Comparison of ENCODE assay signal across 1 cellular context in the genomic region with DNA sequence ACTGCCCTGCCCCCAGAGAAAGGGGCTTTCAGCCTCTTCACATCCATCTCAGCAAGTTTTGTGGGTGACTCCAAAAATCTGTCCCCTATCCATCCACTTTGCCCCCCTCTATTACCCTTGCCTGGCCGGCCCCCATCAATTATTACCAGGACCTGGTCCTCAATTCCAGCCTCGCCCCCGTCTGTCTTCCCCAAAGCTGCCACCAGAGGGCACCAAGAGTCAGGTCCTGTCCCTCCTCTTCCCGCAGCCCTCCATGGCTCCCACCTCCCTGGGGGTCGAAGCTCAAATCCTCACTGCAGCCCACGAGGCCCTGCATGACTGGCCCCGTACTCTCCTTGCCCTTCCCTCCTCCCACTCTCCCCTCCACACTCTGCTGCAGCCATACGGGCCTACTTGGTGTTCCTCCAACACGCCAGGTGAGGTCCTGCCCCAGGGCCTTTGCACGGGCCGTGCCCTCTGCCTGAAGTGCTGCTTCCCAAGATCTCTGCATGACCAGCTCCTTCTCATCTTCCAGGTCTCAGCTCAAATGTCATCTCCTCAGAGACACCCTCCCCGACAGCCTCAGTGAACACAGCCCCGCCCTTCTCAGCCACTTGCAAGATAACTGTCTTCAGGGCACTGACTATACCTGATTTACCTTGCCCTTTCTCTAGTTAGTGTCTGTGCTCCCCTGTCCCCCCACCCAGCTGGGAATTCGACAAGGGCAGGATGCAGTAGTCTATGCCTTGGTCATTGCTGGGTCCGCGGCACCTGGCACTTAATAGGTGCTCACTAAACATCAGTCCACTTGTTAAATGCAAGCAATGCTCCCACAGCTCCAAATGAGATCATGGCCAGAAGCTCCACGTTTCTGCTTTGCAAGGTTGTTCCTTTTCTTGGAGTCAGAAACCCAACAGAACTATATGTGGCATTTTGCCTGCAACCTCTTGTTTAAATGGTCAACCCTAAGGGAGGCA.
A peak's percentile ranks its signal among the peaks of the same experiment; 100 is the strongest.
TF ChIP-seq lines count a peak whose summit lies in the region.

No MANE protein-coding gene starts in this region.

TF ChIP-seq in HepG2, 621 proteins besides CTCF, POLR2A, EP300 and RAD21 (continued from another document):
- TF ChIP-seq, protein P1, sequence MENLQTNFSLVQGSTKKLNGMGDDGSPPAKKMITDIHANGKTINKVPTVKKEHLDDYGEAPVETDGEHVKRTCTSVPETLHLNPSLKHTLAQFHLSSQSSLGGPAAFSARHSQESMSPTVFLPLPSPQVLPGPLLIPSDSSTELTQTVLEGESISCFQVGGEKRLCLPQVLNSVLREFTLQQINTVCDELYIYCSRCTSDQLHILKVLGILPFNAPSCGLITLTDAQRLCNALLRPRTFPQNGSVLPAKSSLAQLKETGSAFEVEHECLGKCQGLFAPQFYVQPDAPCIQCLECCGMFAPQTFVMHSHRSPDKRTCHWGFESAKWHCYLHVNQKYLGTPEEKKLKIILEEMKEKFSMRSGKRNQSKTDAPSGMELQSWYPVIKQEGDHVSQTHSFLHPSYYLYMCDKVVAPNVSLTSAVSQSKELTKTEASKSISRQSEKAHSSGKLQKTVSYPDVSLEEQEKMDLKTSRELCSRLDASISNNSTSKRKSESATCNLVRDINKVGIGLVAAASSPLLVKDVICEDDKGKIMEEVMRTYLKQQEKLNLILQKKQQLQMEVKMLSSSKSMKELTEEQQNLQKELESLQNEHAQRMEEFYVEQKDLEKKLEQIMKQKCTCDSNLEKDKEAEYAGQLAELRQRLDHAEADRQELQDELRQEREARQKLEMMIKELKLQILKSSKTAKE (CRISPR knock-in tag; IDR thresholded peaks at IDR 0.05; ENCODE audit: borderline replicate concordance): no peak
- TF ChIP-seq ZBTB3 (CRISPR knock-in tag; IDR thresholded peaks at IDR 0.05; ENCODE audit: borderline replicate concordance, low read depth): no peak
- TF ChIP-seq ADNP (CRISPR knock-in tag; IDR thresholded peaks at IDR 0.05): peak; percentile 82
- TF ChIP-seq ZNF326 (CRISPR knock-in tag; IDR thresholded peaks at IDR 0.05; ENCODE audit: borderline replicate concordance): no peak
- TF ChIP-seq RARG (CRISPR knock-in tag; IDR thresholded peaks at IDR 0.05; ENCODE audit: low read depth): no peak
- no peak for TF ChIP-seq ZNF589 (CRISPR knock-in tag; conservative IDR thresholded peaks at IDR 0.05)
- no peak for TF ChIP-seq ZNF234 (CRISPR knock-in tag; conservative IDR thresholded peaks at IDR 0.05)
- TF ChIP-seq PHF8 (CRISPR knock-in tag; IDR thresholded peaks at IDR 0.05): no peak
- TF ChIP-seq FOXP1 (IDR thresholded peaks at IDR 0.05): no peak
- TF ChIP-seq FOXP1 (CRISPR knock-in tag; IDR thresholded peaks at IDR 0.05): no peak
- TF ChIP-seq SRSF1 (optimal IDR thresholded peaks at IDR 0.05; ENCODE audit: low read depth, low read length): no peak
- 0 out of 4 replicates have a peak, but pooled peaks of 1 of the 2 experiments have one; percentile 53 for TF ChIP-seq KLF16 (CRISPR knock-in tag; IDR thresholded peaks at IDR 0.05)
- TF ChIP-seq, protein P2, sequence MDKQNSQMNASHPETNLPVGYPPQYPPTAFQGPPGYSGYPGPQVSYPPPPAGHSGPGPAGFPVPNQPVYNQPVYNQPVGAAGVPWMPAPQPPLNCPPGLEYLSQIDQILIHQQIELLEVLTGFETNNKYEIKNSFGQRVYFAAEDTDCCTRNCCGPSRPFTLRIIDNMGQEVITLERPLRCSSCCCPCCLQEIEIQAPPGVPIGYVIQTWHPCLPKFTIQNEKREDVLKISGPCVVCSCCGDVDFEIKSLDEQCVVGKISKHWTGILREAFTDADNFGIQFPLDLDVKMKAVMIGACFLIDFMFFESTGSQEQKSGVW (CRISPR knock-in tag; IDR thresholded peaks at IDR 0.05; ENCODE audit: borderline replicate concordance): no peak
- TF ChIP-seq, protein P3, sequence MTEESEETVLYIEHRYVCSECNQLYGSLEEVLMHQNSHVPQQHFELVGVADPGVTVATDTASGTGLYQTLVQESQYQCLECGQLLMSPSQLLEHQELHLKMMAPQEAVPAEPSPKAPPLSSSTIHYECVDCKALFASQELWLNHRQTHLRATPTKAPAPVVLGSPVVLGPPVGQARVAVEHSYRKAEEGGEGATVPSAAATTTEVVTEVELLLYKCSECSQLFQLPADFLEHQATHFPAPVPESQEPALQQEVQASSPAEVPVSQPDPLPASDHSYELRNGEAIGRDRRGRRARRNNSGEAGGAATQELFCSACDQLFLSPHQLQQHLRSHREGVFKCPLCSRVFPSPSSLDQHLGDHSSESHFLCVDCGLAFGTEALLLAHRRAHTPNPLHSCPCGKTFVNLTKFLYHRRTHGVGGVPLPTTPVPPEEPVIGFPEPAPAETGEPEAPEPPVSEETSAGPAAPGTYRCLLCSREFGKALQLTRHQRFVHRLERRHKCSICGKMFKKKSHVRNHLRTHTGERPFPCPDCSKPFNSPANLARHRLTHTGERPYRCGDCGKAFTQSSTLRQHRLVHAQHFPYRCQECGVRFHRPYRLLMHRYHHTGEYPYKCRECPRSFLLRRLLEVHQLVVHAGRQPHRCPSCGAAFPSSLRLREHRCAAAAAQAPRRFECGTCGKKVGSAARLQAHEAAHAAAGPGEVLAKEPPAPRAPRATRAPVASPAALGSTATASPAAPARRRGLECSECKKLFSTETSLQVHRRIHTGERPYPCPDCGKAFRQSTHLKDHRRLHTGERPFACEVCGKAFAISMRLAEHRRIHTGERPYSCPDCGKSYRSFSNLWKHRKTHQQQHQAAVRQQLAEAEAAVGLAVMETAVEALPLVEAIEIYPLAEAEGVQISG (CRISPR knock-in tag; IDR thresholded peaks at IDR 0.05): no peak
- TF ChIP-seq, protein P4, sequence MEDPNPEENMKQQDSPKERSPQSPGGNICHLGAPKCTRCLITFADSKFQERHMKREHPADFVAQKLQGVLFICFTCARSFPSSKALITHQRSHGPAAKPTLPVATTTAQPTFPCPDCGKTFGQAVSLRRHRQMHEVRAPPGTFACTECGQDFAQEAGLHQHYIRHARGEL (CRISPR knock-in tag; IDR thresholded peaks at IDR 0.05): no peak
- TF ChIP-seq, protein P5, sequence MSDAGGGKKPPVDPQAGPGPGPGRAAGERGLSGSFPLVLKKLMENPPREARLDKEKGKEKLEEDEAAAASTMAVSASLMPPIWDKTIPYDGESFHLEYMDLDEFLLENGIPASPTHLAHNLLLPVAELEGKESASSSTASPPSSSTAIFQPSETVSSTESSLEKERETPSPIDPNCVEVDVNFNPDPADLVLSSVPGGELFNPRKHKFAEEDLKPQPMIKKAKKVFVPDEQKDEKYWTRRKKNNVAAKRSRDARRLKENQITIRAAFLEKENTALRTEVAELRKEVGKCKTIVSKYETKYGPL (CRISPR knock-in tag; IDR thresholded peaks at IDR 0.05): no peak
- no peak for TF ChIP-seq ZNF30 (CRISPR knock-in tag; IDR thresholded peaks at IDR 0.05)
- TF ChIP-seq EED (CRISPR knock-in tag; IDR thresholded peaks at IDR 0.05): no peak
- no peak for TF ChIP-seq GPN1 (CRISPR knock-in tag; IDR thresholded peaks at IDR 0.05; ENCODE audit: borderline replicate concordance)
- TF ChIP-seq ZNF629 (CRISPR knock-in tag; conservative IDR thresholded peaks at IDR 0.05): no peak
TF ChIP-seq in HepG2: peak in this region for 88.
